ENCODE assay signal across 2 cellular contexts in the genomic region with DNA sequence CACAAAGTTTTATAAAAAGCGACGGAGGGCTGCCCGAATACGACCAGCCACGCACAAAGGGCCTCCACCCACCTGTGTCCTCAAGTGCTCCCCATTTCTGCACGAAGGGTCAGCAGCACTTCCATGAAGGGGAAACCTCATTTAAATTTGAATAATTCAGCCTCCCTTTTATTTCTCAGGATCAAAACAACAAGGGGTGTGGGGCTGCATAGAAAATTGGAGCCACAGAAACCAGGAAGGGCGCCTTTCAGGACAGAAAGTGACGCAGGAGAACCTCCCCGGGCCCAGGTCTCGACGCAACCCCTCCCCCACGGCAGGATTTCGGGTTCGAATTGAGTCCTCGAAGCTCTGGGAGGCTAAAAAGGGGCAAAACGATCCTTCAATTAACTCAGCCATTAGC.
TF ChIP-seq lines count a peak whose summit lies in the region.

No MANE protein-coding gene starts in this region.

TF ChIP-seq in A549, 52 proteins besides CTCF, POLR2A, EP300 and RAD21:
- TF ChIP-seq POLR2AphosphoS2 (conservative IDR thresholded peaks at IDR 0.05; ENCODE audit: low read length) (no peak), NPAS2 (CRISPR knock-in tag; IDR thresholded peaks at IDR 0.05; ENCODE audit: borderline replicate concordance) (no peak), CHD4 (IDR thresholded peaks at IDR 0.05; ENCODE audit: borderline replicate concordance) (no peak), BCL3 (IDR thresholded peaks at IDR 0.05) (no peak), HOXB13 (CRISPR knock-in tag; IDR thresholded peaks at IDR 0.05; ENCODE audit: low read depth) (no peak), SREBF2 (IDR thresholded peaks at IDR 0.05) (no peak), E2F6 (IDR thresholded peaks at IDR 0.05; ENCODE audit: borderline replicate concordance, low read depth) (no peak)

TF ChIP-seq in H1, 55 proteins besides CTCF, POLR2A, EP300 and RAD21:
- TF ChIP-seq, protein P1, sequence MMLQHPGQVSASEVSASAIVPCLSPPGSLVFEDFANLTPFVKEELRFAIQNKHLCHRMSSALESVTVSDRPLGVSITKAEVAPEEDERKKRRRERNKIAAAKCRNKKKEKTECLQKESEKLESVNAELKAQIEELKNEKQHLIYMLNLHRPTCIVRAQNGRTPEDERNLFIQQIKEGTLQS (IDR thresholded peaks at IDR 0.05; ENCODE audit: insufficient read depth, low read depth, low read length) = no peak
- TF ChIP-seq GTF2F1 (IDR thresholded peaks at IDR 0.05; ENCODE audit: borderline replicate concordance, low read depth, low read length) (no peak), TAF1 (IDR thresholded peaks at IDR 0.05; ENCODE audit: low read depth, low read length) (0 out of 2 replicates have a peak, but pooled peaks have one; percentile 24), RNF2 (IDR thresholded peaks at IDR 0.05; ENCODE audit: borderline replicate concordance, low read depth, low read length, missing control alignments, poor library complexity, severe bottlenecking) (no peak), SP4 (IDR thresholded peaks at IDR 0.05; ENCODE audit: low read length) (no peak), EGR1 (IDR thresholded peaks at IDR 0.05; ENCODE audit: borderline replicate concordance, low read depth, low read length) (no peak), CREB1 (IDR thresholded peaks at IDR 0.05) (peak; percentile 68), SIN3A (conservative IDR thresholded peaks at IDR 0.05 in 1 of 2, IDR thresholded peaks at IDR 0.05 in 1 of 2; ENCODE audit: low read depth in 1 of 2, low read length in 2 of 2) (no peak; a peak in 1 of 4 replicates), E2F6 (IDR thresholded peaks at IDR 0.05) (no peak), ASH2L (IDR thresholded peaks at IDR 0.05; ENCODE audit: low read length) (no peak), ZNF274 (IDR thresholded peaks at IDR 0.05; ENCODE audit: borderline replicate concordance, extremely low read depth, low read length) (no peak), HDAC2 (IDR thresholded peaks at IDR 0.05; ENCODE audit: borderline replicate concordance in 1 of 2, low read depth in 2 of 2, low read length in 2 of 2) (no peak)
